ENCODE assay signal across 18 cellular contexts in the genomic region with DNA sequence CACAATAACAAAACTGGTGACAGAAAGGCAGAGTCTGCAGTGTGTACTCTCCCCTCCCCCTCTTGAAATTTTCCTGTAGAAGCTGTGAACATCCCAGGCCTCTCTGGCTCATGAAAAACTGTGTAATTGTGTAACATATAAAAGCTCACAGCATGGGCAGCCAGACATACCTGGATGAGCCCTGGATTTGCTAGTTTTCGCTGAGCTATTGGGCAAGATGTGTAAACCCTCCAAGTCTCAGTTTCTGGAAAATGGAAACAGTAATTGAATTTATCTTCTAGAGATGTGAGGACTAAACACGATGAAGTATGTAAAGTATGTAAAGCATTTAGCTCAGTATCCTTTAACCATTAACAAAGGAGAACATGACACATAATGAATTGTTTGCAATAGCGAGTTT.
DNase-seq lines count a peak whose midpoint lies in the region; ATAC-seq, FAIRE-seq and TF ChIP-seq lines count a peak whose summit lies in the region.
"Had no signal": no experiment of that assay in that cellular context is flagged by ENCODE, and none has a peak within 500 bp of the region (broad histone marks: within the 10 kb centered on the region; RNA-seq: fewer than 3 reads in every experiment).

No MANE protein-coding gene starts in this region.

- peak; percentile 38 for DNase-seq in HCEC 1CT
- peak; percentile 28 for DNase-seq in bronchial epithelial cell (ENCODE audit: low read depth)
- DNase-seq in left lobe of liver (ENCODE audit: low spot score): peak; percentile 66
- no peak for DNase-seq in COR-L47 (lab: John Stamatoyannopoulos, UW)
- DNase-seq in NCI-H524 treated with DMSO at 0.1 percent for 48 hours (lab: John Stamatoyannopoulos, UW): no peak
- DNase-seq: activated CD4-positive, alpha-beta memory T cell treated with anti-CD3 and anti-CD28 coated beads, Interleukin-2, amount 10 ng/mL, durations not matched to agents 7 days and 5 days; activated T-cell treated with anti-CD3 and anti-CD28 coated beads, Interleukin-2, amount 50 U/mL, for 24 hours; caudate nucleus; effector memory CD4-positive, alpha-beta T cell; lower lobe of right lung; naive thymus-derived CD4-positive, alpha-beta T cell; NCI-H1436 treated with DMSO at 0.1 percent for 48 hours; posterior cingulate gyrus; T-cell; testis; WERI-Rb-1 had no signal

- FAIRE-seq in bronchial epithelial cell (lab: Jason Lieb, UNC): no peak

- ATAC-seq in left lobe of liver (peak; percentile 88), GM18867 (IDR thresholded peaks at IDR 0.05; ENCODE audit: unreplicated experiment) (no peak), HG03175 (IDR thresholded peaks at IDR 0.05; ENCODE audit: unreplicated experiment) (no peak)
- ATAC-seq: naive thymus-derived CD4-positive, alpha-beta T cell; T-cell had no signal

- no peaks in the 10 kb centered on the region for H3K27me3 ChIP-seq in bronchial epithelial cell (ENCODE audit: control insufficient read depth, insufficient read depth, low read length)
- H3K27me3 ChIP-seq: testis had no signal

- no peak for TF ChIP-seq CTCF in bronchial epithelial cell (IDR thresholded peaks at IDR 0.05; ENCODE audit: insufficient read depth, low read length, severe bottlenecking)

- H3K4me3 ChIP-seq in bronchial epithelial cell (ENCODE audit: low read depth, low read length): no peak overlapping the region
- H3K4me3 ChIP-seq: lower lobe of right lung, testis had no signal

- no peaks in the 10 kb centered on the region for H3K36me3 ChIP-seq in bronchial epithelial cell (ENCODE audit: control insufficient read depth, insufficient read depth, low read length)
- H3K36me3 ChIP-seq: lower lobe of right lung, WERI-Rb-1 had no signal

Comparison
In these comparisons a context has a peak if more than half of its experiments do, and no peak if none do; other contexts are left out.
1. DNase-seq: peak in HCEC 1CT (single experiment), bronchial epithelial cell (single experiment) and left lobe of liver (single experiment); none in COR-L47 (single experiment) and NCI-H524 treated with DMSO at 0.1 percent for 48 hours (single experiment).